Comparison of ENCODE assay signal across 8 cellular contexts in the genomic region with DNA sequence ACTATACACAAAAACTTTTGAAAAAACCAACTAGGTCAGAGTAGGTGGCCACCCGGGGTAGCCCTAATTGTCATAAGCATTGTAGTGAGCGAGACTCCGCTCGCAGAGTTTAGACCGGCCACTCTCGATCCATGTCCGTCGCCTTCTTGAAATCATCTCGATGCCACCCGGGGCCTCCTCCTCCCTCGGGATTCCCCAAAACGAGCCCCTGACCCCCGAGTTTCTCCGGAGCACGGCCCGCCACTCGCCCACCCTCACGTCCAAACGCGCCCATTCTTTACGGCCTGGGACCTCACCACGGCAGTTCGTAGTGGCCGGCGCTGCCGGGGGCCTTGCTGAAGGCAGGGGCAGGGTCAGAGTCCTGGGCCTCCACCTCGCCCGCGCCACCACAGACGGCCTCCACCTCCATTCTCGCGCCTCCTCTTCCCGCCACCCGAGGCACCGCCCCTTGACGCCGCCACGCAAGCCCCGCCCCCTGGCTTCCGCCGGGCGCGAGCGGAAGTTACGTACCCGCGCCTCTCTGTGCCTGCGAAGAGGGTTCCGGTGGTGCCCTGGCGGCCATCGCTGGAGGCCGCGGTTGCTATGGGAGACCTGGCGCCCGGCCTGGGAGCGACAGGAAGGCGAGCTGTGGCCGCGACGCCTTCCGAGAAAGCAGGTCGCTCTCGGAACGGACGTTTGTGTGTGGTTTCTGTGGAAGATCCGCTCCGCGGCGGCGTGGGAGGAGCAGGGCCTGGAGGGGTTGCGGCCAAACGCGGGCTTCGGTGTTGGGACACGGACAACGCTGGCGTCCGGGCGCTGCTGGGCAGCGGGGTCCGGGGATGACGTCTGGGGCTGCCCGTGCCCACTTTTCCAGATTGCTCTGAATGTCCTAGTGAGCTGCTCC. TPM values are rescaled to one million over a fixed set of nuclear protein-coding genes. Genes with fewer than 3 reads are reported as not detected.
DNase-seq lines count a peak whose midpoint lies in the region; ATAC-seq and TF ChIP-seq lines count a peak whose summit lies in the region.

Gene RFC2 (minus strand): TSS at position 425 of the 883 bp plus-strand sequence. CDS start 16 bp downstream, at position 409.

- peaks cover 46% of the 10 kb centered on the region for H3K36me3 Mint-ChIP-seq in activated T-helper 17 cell treated with anti-CD3 and anti-CD28 coated beads, Interleukin-2, amount 50 U/mL, for 72 hours (ENCODE audit: low read depth)
- no peaks in the 10 kb centered on the region for H3K36me3 Mint-ChIP-seq in natural killer cell

- ATAC-seq in GM21825 (IDR thresholded peaks at IDR 0.05; ENCODE audit: unreplicated experiment) (peak; percentile 88), natural killer cell (peak; percentile 92 to 98 (median 95))
- ATAC-seq in activated T-helper 17 cell treated with anti-CD3 and anti-CD28 coated beads, Interleukin-2, amount 50 U/mL, for 72 hours (replicated peaks), result peak; percentile 98

- peaks cover 5% of the 10 kb centered on the region for H3K4me1 Mint-ChIP-seq in activated T-helper 17 cell treated with anti-CD3 and anti-CD28 coated beads, Interleukin-2, amount 50 U/mL, for 72 hours
- H3K4me1 Mint-ChIP-seq in natural killer cell, result peaks cover 18% of the 10 kb centered on the region in 2 donors

- peak within 1 kb of the TSS; percentile 91 for H3K4me3 Mint-ChIP-seq in activated T-helper 17 cell treated with anti-CD3 and anti-CD28 coated beads, Interleukin-2, amount 50 U/mL, for 72 hours
- H3K4me3 Mint-ChIP-seq in natural killer cell, result peak within 1 kb of the TSS; percentile 95

- H3K27ac Mint-ChIP-seq in activated T-helper 17 cell treated with anti-CD3 and anti-CD28 coated beads, Interleukin-2, amount 50 U/mL, for 72 hours, result peak within 1 kb of the TSS; percentile 90
- H3K27ac Mint-ChIP-seq in natural killer cell, result peak within 1 kb of the TSS; percentile 93 to 98

- H3K4me3 ChIP-seq in fibroblast of mammary gland (ENCODE audit: control insufficient read depth, low read depth, low read length), result peak within 1 kb of the TSS; percentile 92

- no peaks in the 10 kb centered on the region for H3K27me3 Mint-ChIP-seq in activated T-helper 17 cell treated with anti-CD3 and anti-CD28 coated beads, Interleukin-2, amount 50 U/mL, for 72 hours
- H3K27me3 Mint-ChIP-seq in natural killer cell (ENCODE audit: low read depth in 2 of 2), result no peaks in the 10 kb centered on the region

- DNase-seq in Daoy (ENCODE audit: low read depth) (peak; percentile 100), Kasumi-1 (lab: John Stamatoyannopoulos, UW) (peak; percentile 88 to 91), RPMI8226 (peak; percentile 99), fibroblast of mammary gland (ENCODE audit: low read depth) (peak; percentile 93), natural killer cell (peak; percentile 99)
- DNase-seq in stimulated activated naive CD4-positive, alpha-beta T cell treated with Interleukin-2 at 50 U/mL for 16 hours (lab: John Stamatoyannopoulos, UW), result peak; percentile 93

- intact Hi-C loops in natural killer cell (cut with micrococcal nuclease), result loop anchor here (1.0 kb wide), 2 partner anchors 48 to 80 kb away; partner anchors contain the start of gene EIF4H

- H3K9me3 Mint-ChIP-seq in activated T-helper 17 cell treated with anti-CD3 and anti-CD28 coated beads, Interleukin-2, amount 50 U/mL, for 72 hours, result no peaks in the 10 kb centered on the region
- no peaks in the 10 kb centered on the region for H3K9me3 Mint-ChIP-seq in natural killer cell

- TF ChIP-seq CTCF in fibroblast of mammary gland (conservative IDR thresholded peaks at IDR 0.05; ENCODE audit: control insufficient read depth, insufficient read depth, low read depth, low read length), result no peak
- TF ChIP-seq CTCF in natural killer cell (IDR thresholded peaks at IDR 0.05), result no peak

RNA-seq across cellular contexts. Expression of gene RFC2, which starts in this region (rescaled TPM):
- total RNA-seq in Daoy (2014; rRNA removed; shearing (Covaris generic)), result 142 and 156 TPM in 2 replicates
- 100 to 1,000 TPM in 1 of 2 donors, 10 to 100 TPM in 1; 62.2 to 100 TPM for total RNA-seq in activated T-helper 17 cell treated with anti-CD3 and anti-CD28 coated beads, Interleukin-2, amount 50 U/mL, for 72 hours
- 10 to 100 TPM; 16.9 to 26.5 (median 20.5) TPM for total RNA-seq in natural killer cell

Comparison
In these comparisons a context has a peak if more than half of its experiments do, and no peak if none do; other contexts are left out.
1. Peak in every context shown above with its lines: DNase-seq, ATAC-seq and H3K4me3 ChIP-seq.